Comparison of ENCODE assay signal across 10 cellular contexts in genomic region chr5:143245929-143246561, GRCh38.
DNase-seq lines count a peak whose midpoint lies in the region; ATAC-seq and TF ChIP-seq lines count a peak whose summit lies in the region.
"Had no signal": no experiment of that assay in that cellular context is flagged by ENCODE, and none has a peak within 500 bp of the region (broad histone marks: within the 10 kb centered on the region; RNA-seq: fewer than 3 reads in every experiment).

No MANE protein-coding gene starts in this region.

- H3K9me3 Mint-ChIP-seq in CD4-positive, alpha-beta memory T cell = peaks cover 0 to 4% (median 0%) of the 10 kb centered on the region in 8 donors

- 93 to 95% methylated on average over 11 of the region's 11 CpGs for WGBS in thyroid gland, 2 donors

- no peak overlapping the region for H3K9ac ChIP-seq in Karpas-422 (ENCODE audit: low read length)

- intact Hi-C loops in CD4-positive, alpha-beta memory T cell (cut with micrococcal nuclease) = no loop called here
- intact Hi-C loops in thyroid gland (cut with DNase I) = no loop called here

- H3K4me1 ChIP-seq in Karpas-422 (ENCODE audit: low read length) = no peaks in the 10 kb centered on the region
- no peaks in the 10 kb centered on the region for H3K4me1 ChIP-seq in CD4-positive, alpha-beta memory T cell (ENCODE audit: insufficient read depth, low read length)
- H3K4me1 ChIP-seq in thyroid gland = no peaks in the 10 kb centered on the region

- peak overlapping the region; percentile 94 for H3K27ac ChIP-seq in brain microvascular endothelial cell
- no peak overlapping the region for H3K27ac ChIP-seq in Karpas-422 (ENCODE audit: low read length)
- no peak overlapping the region for H3K27ac ChIP-seq in CD4-positive, alpha-beta memory T cell (ENCODE audit: low read depth, low read length)
- no peak overlapping the region for H3K27ac ChIP-seq in thyroid gland
- H3K27ac ChIP-seq: VCaP had no signal

- H3K36me3 ChIP-seq in brain microvascular endothelial cell (replicated peaks) (no peaks in the 10 kb centered on the region), Karpas-422 (ENCODE audit: insufficient read depth, low read length) (no peaks in the 10 kb centered on the region), thyroid gland (no peaks in the 10 kb centered on the region)
- no peaks in the 10 kb centered on the region for H3K36me3 ChIP-seq in CD4-positive, alpha-beta memory T cell (ENCODE audit: insufficient read depth, low read length)

- H3K79me2 ChIP-seq in Karpas-422 (ENCODE audit: low read length) = no peaks in the 10 kb centered on the region

- ATAC-seq in HG02610 (IDR thresholded peaks at IDR 0.05; ENCODE audit: unreplicated experiment) = no peak

- H2AFZ ChIP-seq in Karpas-422 (ENCODE audit: low read length) = no peak overlapping the region

- H3K27me3 ChIP-seq in brain microvascular endothelial cell (replicated peaks) (no peaks in the 10 kb centered on the region), Karpas-422 (ENCODE audit: low read length) (no peaks in the 10 kb centered on the region), thyroid gland (no peaks in the 10 kb centered on the region)
- no peaks in the 10 kb centered on the region for H3K27me3 ChIP-seq in CD4-positive, alpha-beta memory T cell (ENCODE audit: insufficient read depth, low read length)

- no peak overlapping the region for H3K4me3 Mint-ChIP-seq in CD4-positive, alpha-beta memory T cell
- H3K4me3 Mint-ChIP-seq: neural crest cell had no signal

- no peaks in the 10 kb centered on the region for H4K20me1 ChIP-seq in Karpas-422 (ENCODE audit: insufficient read depth, low read depth, low read length)

- no peaks in the 10 kb centered on the region for H3K36me3 Mint-ChIP-seq in CD4-positive, alpha-beta memory T cell

- H3K27ac Mint-ChIP-seq in CD4-positive, alpha-beta memory T cell = no peak overlapping the region

- in situ Hi-C loops in brain microvascular endothelial cell (cut with HindIII; ENCODE audit: low pct_ligation_motif_present, low sequenced_read_pairs) = no loop called here

- peaks cover 0 to 2% of the 10 kb centered on the region in 2 donors for H3K27me3 Mint-ChIP-seq in CD4-positive, alpha-beta memory T cell

- CTCF ChIA-PET in CD4-positive, alpha-beta memory T cell (lab: Charles Lee; ENCODE audit: partially characterized antibody) = no interaction called here

- H3K4me2 ChIP-seq in Karpas-422 (ENCODE audit: low read depth, low read length, poor library complexity, severe bottlenecking) = no peak overlapping the region

- no peak overlapping the region for H3K4me3 ChIP-seq in brain microvascular endothelial cell (ENCODE audit: low read depth, low read length)
- no peak overlapping the region for H3K4me3 ChIP-seq in Karpas-422 (ENCODE audit: low read length)
- H3K4me3 ChIP-seq in CD4-positive, alpha-beta memory T cell (ENCODE audit: low read length in 2 of 2) = no peak overlapping the region
- H3K4me3 ChIP-seq in thyroid gland (replicated peaks in 1 of 3) = no peak overlapping the region

- TF ChIP-seq CTCF in brain microvascular endothelial cell (IDR thresholded peaks at IDR 0.05; ENCODE audit: low read depth, low read length, missing control alignments) (no peak), thyroid gland (IDR thresholded peaks at IDR 0.05) (no peak)

- TF ChIP-seq POLR2A in thyroid gland (IDR thresholded peaks at IDR 0.05) = no peak

- no peaks in the 10 kb centered on the region for H3K4me1 Mint-ChIP-seq in CD4-positive, alpha-beta memory T cell
- H3K4me1 Mint-ChIP-seq: neural crest cell had no signal

- H3K9me3 ChIP-seq in Karpas-422 (ENCODE audit: low read length) (no peaks in the 10 kb centered on the region), thyroid gland (no peaks in the 10 kb centered on the region)
- H3K9me3 ChIP-seq in CD4-positive, alpha-beta memory T cell (ENCODE audit: control insufficient read depth in 1 of 2, low read length in 2 of 2) = no peaks in the 10 kb centered on the region

- DNase-seq in DMS53 (lab: John Stamatoyannopoulos, UW) = peak; percentile 98
- peak; percentile 71 for DNase-seq in NCI-H2171 (lab: John Stamatoyannopoulos, UW)
- peak; percentile 96 for DNase-seq in brain microvascular endothelial cell
- DNase-seq in non-pigmented ciliary epithelial cell (ENCODE audit: low read depth) = peak; percentile 89
- no peak for DNase-seq in Karpas-422
- no peak for DNase-seq in CD4-positive, alpha-beta memory T cell
- no peak for DNase-seq in thyroid gland

- POLR2A ChIA-PET in CD4-positive, alpha-beta memory T cell (lab: Charles Lee; ENCODE audit: partially characterized antibody) = no interaction called here

- 0 out of 2 replicates have a peak, but pooled peaks cover 5% of the 10 kb centered on the region for H3K9me2 ChIP-seq in Karpas-422 (replicated peaks; ENCODE audit: insufficient read depth, low read length)

Comparison
In these comparisons a context has a peak if more than half of its experiments do, and no peak if none do; other contexts are left out.
1. DNase-seq: peak in DMS53 (single experiment), NCI-H2171 (single experiment), brain microvascular endothelial cell (single experiment) and non-pigmented ciliary epithelial cell (single experiment); none in Karpas-422 (single experiment), CD4-positive, alpha-beta memory T cell (0 of 5) and thyroid gland (0 of 2).